ENCODE assay signal across 1 cellular context in genomic region chr6:137910424-137910834, GRCh38.
TF ChIP-seq lines count a peak whose summit lies in the region.

No MANE protein-coding gene starts in this region.

TF ChIP-seq in SK-N-SH treated with all-trans-retinoic acid at 6 μM for 48 hours, 23 proteins besides CTCF, POLR2A, EP300 and RAD21 (continued from another document):
- TF ChIP-seq CSRNP3 (CRISPR knock-in tag; IDR thresholded peaks at IDR 0.05) (no peak), CREB5 (CRISPR knock-in tag; IDR thresholded peaks at IDR 0.05; ENCODE audit: low read depth) (no peak), ZC3H10 (CRISPR knock-in tag; IDR thresholded peaks at IDR 0.05) (no peak), ZFP3 (CRISPR knock-in tag; IDR thresholded peaks at IDR 0.05) (no peak)
TF ChIP-seq in SK-N-SH treated with all-trans-retinoic acid at 6 μM for 48 hours: peak in this region for 0.
